ENCODE assay signal across 40 cellular contexts in the genomic region with DNA sequence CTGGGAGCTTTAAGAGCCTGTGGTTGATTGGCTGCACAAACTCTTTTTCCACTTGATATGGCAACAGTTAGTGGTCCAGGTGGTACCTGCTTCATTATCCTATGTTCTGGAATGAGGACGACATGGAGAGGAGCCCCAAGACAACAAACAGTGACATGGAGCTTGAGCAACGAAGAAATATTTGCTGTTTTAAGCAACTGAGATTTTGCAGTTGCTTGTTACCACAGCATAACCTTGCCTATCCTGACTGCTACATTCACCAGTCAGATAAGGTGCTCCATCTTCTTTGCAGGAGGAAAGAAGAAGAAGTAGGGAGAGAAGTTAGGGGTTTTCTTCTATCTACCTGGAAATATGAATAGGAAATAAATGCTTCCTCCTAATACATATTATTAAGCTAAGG. TPM values are rescaled to one million over a fixed set of nuclear protein-coding genes. Genes with fewer than 3 reads are reported as not detected.
"Had no signal": no experiment of that assay in that cellular context is flagged by ENCODE, and none has a peak within 500 bp of the region (broad histone marks: within the 10 kb centered on the region; RNA-seq: fewer than 3 reads in every experiment).

No MANE protein-coding gene starts in this region.

- H3K4me3 ChIP-seq: adrenal gland, body of pancreas, breast epithelium had no signal

- FAIRE-seq: astrocyte, TTC549 had no signal

- H3K9me3 ChIP-seq: adrenal gland, body of pancreas, breast epithelium had no signal

- H3K27me3 ChIP-seq: adrenal gland, brain microvascular endothelial cell, breast epithelium had no signal

- H3K27ac ChIP-seq: adrenal gland, body of pancreas, brain microvascular endothelial cell, breast epithelium, WERI-Rb-1 had no signal

- H3K4me1 ChIP-seq: breast epithelium had no signal

- H3K36me3 ChIP-seq: adrenal gland, brain microvascular endothelial cell, breast epithelium, WERI-Rb-1 had no signal

- ATAC-seq: activated CD4-positive, alpha-beta T cell treated with anti-CD3 and anti-CD28 coated beads for 36 hours; activated CD4-positive, CD25-positive, alpha-beta regulatory T cell treated with anti-CD3 and anti-CD28 coated beads, Interleukin-2, amount 50 U/mL, for 24 hours; activated CD8-positive, alpha-beta T cell treated with anti-CD3 and anti-CD28 coated beads for 36 hours; activated naive CD4-positive, alpha-beta T cell treated with anti-CD3 and anti-CD28 coated beads, Interleukin-2, amount 50 U/mL, for 72 hours; activated T-cell treated with anti-CD3 and anti-CD28 coated beads, Interleukin-2, amount 50 U/mL, for 4 hours; activated T-cell treated with anti-CD3 and anti-CD28 coated beads, Interleukin-2, amount 50 U/mL, for 72 hours; activated T-helper 17 cell treated with anti-CD3 and anti-CD28 coated beads, Interleukin-2, amount 50 U/mL, for 72 hours; body of pancreas had no signal

- DNase-seq: activated CD4-positive, alpha-beta memory T cell treated with anti-CD3 and anti-CD28 coated beads for 36 hours; activated CD4-positive, alpha-beta T cell treated with anti-CD3 and anti-CD28 coated beads for 1 hour; activated CD4-positive, alpha-beta T cell treated with anti-CD3 and anti-CD28 coated beads for 36 hours; activated CD4-positive, alpha-beta T cell treated with anti-CD3 and anti-CD28 coated beads, Interleukin-2, amount 10 ng/mL, durations not matched to agents 24 days and 14 days; activated CD4-positive, alpha-beta T cell treated with anti-CD3 and anti-CD28 coated beads, Interleukin-2, amount 50 U/mL, for 1 hour; activated CD4-positive, alpha-beta T cell treated with anti-CD3 and anti-CD28 coated beads, Interleukin-2, amount 50 U/mL, for 4 hours; activated CD4-positive, CD25-positive, alpha-beta regulatory T cell; activated CD8-positive, alpha-beta memory T cell treated with anti-CD3 and anti-CD28 coated beads, Interleukin-2, amount 50 U/mL, for 4 hours; activated CD8-positive, alpha-beta T cell treated with anti-CD3 and anti-CD28 coated beads for 36 hours; activated effector memory CD4-positive, alpha-beta T cell treated with anti-CD3 and anti-CD28 coated beads, Interleukin-2, amount 50 U/mL, for 16 hours; activated gamma-delta T cell treated with Interleukin-2 at 50 U/mL for 16 hours; activated naive CD4-positive, alpha-beta T cell; activated naive CD4-positive, alpha-beta T cell treated with anti-CD3 and anti-CD28 coated beads for 36 hours; activated naive CD4-positive, alpha-beta T cell treated with anti-CD3 and anti-CD28 coated beads, Interleukin-2, amount 50 U/mL, for 16 hours; activated naive CD8-positive, alpha-beta T cell treated with anti-CD3 and anti-CD28 coated beads for 36 hours; activated T-cell treated with anti-CD3 and anti-CD28 coated beads for 4 hours; activated T-cell treated with anti-CD3 and anti-CD28 coated beads, Interleukin-2, amount 50 U/mL, for 1 hour; activated T-cell treated with anti-CD3 and anti-CD28 coated beads, Interleukin-2, amount 50 U/mL, for 4 hours; activated T-cell treated with anti-CD3 and anti-CD28 coated beads, Interleukin-2, amount 50 U/mL, for 72 hours; amniotic stem cell; aorta; body of pancreas; brain microvascular endothelial cell; central memory CD4-positive, alpha-beta T cell; T-helper 1 cell; T-helper 2 cell; T-helper 9 cell had no signal

RNA-seq across cellular contexts. Expression of a gene that starts 7.5 kb away (rescaled TPM):
- total RNA-seq: activated CD4-positive, alpha-beta memory T cell treated with anti-CD3 and anti-CD28 coated beads for 36 hours; activated CD4-positive, alpha-beta T cell treated with anti-CD3 and anti-CD28 coated beads for 36 hours; activated CD4-positive, alpha-beta T cell treated with anti-CD3 and anti-CD28 coated beads, Interleukin-2, amount 10 ng/mL, durations not matched to agents 24 days and 14 days; activated CD8-positive, alpha-beta memory T cell treated with anti-CD3 and anti-CD28 coated beads for 36 hours; activated CD8-positive, alpha-beta T cell treated with anti-CD3 and anti-CD28 coated beads for 36 hours; activated naive CD4-positive, alpha-beta T cell treated with anti-CD3 and anti-CD28 coated beads for 36 hours; activated naive CD4-positive, alpha-beta T cell treated with anti-CD3 and anti-CD28 coated beads, Interleukin-2, amount 50 U/mL, for 72 hours; activated naive CD8-positive, alpha-beta T cell treated with anti-CD3 and anti-CD28 coated beads for 36 hours; activated T-cell treated with anti-CD3 and anti-CD28 coated beads, Interleukin-2, amount 50 U/mL, for 4 hours; activated T-cell treated with anti-CD3 and anti-CD28 coated beads, Interleukin-2, amount 50 U/mL, for 72 hours; activated T-helper 1 cell treated with anti-CD3 and anti-CD28 coated beads, Interleukin-12 subunit alpha, Interleukin-12 subunit beta, Interleukin-2, Interleukin-4 antibody, amounts not matched to agents 30 ng/mL and 10 ng/mL and 1 ng/mL, durations not matched to agents 14 hours and 24 hours and 36 hours; activated T-helper 17 cell treated with anti-CD3 and anti-CD28 coated beads, Interleukin-2, amount 50 U/mL, for 72 hours; adrenal gland; aorta; astrocyte; body of pancreas; breast epithelium; cardiac septum; cerebellum; WTC11 had no signal
- polyA plus RNA-seq: adrenal gland, aorta had no signal

RNA-seq across cellular contexts. Expression of a gene that starts 22.1 kb away (rescaled TPM):
- total RNA-seq: activated CD4-positive, alpha-beta memory T cell treated with anti-CD3 and anti-CD28 coated beads for 36 hours; activated CD4-positive, alpha-beta T cell treated with anti-CD3 and anti-CD28 coated beads for 36 hours; activated CD4-positive, alpha-beta T cell treated with anti-CD3 and anti-CD28 coated beads, Interleukin-2, amount 10 ng/mL, durations not matched to agents 24 days and 14 days; activated CD8-positive, alpha-beta memory T cell treated with anti-CD3 and anti-CD28 coated beads for 36 hours; activated CD8-positive, alpha-beta T cell treated with anti-CD3 and anti-CD28 coated beads for 36 hours; activated naive CD4-positive, alpha-beta T cell treated with anti-CD3 and anti-CD28 coated beads for 36 hours; activated naive CD4-positive, alpha-beta T cell treated with anti-CD3 and anti-CD28 coated beads, Interleukin-2, amount 50 U/mL, for 72 hours; activated naive CD8-positive, alpha-beta T cell treated with anti-CD3 and anti-CD28 coated beads for 36 hours; activated T-cell treated with anti-CD3 and anti-CD28 coated beads, Interleukin-2, amount 50 U/mL, for 4 hours; activated T-cell treated with anti-CD3 and anti-CD28 coated beads, Interleukin-2, amount 50 U/mL, for 72 hours; activated T-helper 1 cell treated with anti-CD3 and anti-CD28 coated beads, Interleukin-12 subunit alpha, Interleukin-12 subunit beta, Interleukin-2, Interleukin-4 antibody, amounts not matched to agents 30 ng/mL and 10 ng/mL and 1 ng/mL, durations not matched to agents 14 hours and 24 hours and 36 hours; activated T-helper 17 cell treated with anti-CD3 and anti-CD28 coated beads, Interleukin-2, amount 50 U/mL, for 72 hours had no signal
